8 cellular contexts compared by ENCODE assay signal in the genomic region with DNA sequence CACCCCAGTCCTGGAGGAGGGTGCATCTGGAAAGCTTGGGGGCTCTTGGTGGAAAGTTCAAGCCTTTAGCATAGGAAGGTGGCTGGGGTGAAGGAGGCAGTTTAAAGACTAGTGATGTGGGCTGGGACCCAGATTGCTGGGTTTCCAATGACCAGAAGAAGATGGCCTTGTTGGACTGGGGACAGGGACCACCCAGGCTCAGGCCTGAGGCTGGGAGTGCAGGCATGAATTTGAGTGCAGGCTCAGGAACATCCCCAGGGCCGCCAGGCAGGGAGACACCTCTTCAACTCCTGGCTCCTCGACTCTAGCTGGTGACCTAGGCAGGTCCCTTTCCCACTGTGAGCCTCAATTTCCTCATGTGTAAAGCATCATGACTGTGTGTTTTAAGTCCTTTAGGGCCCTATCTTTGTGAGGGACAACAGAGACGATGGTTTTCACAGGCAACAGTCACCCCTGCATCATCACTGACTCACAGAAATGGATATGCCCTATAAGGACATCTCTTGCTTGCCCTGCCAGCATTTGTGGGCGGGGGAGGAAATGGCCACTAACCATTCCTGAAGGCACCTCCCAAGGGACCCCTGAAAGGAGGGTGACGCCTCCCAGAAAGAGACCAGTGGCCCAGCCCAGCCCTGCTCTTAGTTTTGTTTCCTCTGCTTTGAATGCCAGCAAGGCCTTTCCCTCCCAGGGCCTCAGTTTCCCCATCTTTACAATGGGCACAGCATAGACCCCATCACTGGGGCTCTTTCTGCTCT. TPM values are rescaled to one million over a fixed set of nuclear protein-coding genes. Genes with fewer than 3 reads are reported as not detected.
A peak's percentile ranks its signal among the peaks of the same experiment; 100 is the strongest.
DNase-seq lines count a peak whose midpoint lies in the region; ATAC-seq and TF ChIP-seq lines count a peak whose summit lies in the region.

No MANE protein-coding gene starts in this region.

- 74% methylated on average over 5 of the region's 5 CpGs for WGBS in prostate gland

- H3K27ac Mint-ChIP-seq in activated T-helper 1 cell treated with anti-CD3 and anti-CD28 coated beads, Interleukin-12 subunit alpha, Interleukin-12 subunit beta, Interleukin-2, Interleukin-4 antibody, amounts not matched to agents 30 ng/mL and 10 ng/mL and 1 ng/mL, durations not matched to agents 14 hours and 24 hours and 36 hours, result peak overlapping the region; percentile 91
- peak overlapping the region; percentile 94 to 98 for H3K27ac Mint-ChIP-seq in stimulated activated naive CD8-positive, alpha-beta T cell treated with anti-CD3 and anti-CD28 coated beads, Interleukin-15, amount 100 ng/mL, for 72 hours

- H3K9me3 Mint-ChIP-seq in activated T-helper 1 cell treated with anti-CD3 and anti-CD28 coated beads, Interleukin-12 subunit alpha, Interleukin-12 subunit beta, Interleukin-2, Interleukin-4 antibody, amounts not matched to agents 30 ng/mL and 10 ng/mL and 1 ng/mL, durations not matched to agents 14 hours and 24 hours and 36 hours, result no peaks in the 10 kb centered on the region
- H3K9me3 Mint-ChIP-seq in stimulated activated naive CD8-positive, alpha-beta T cell treated with anti-CD3 and anti-CD28 coated beads, Interleukin-15, amount 100 ng/mL, for 72 hours, result peaks cover 0 to 5% of the 10 kb centered on the region in 2 donors

- intact Hi-C loops in activated T-helper 1 cell treated with anti-CD3 and anti-CD28 coated beads, Interleukin-12 subunit alpha, Interleukin-12 subunit beta, Interleukin-2, Interleukin-4 antibody, amounts not matched to agents 30 ng/mL and 10 ng/mL and 1 ng/mL, durations not matched to agents 14 hours and 24 hours and 36 hours (cut with micrococcal nuclease), result loop anchor here (1.0 kb wide), 2 partner anchors 10 to 14 kb away; no protein-coding TSS in a partner anchor
- intact Hi-C loops in left ventricle myocardium superior (cut with micrococcal nuclease) (no loop called here), prostate gland (cut with DNase I) (no loop called here)

- no peaks in the 10 kb centered on the region for H3K36me3 ChIP-seq in prostate gland

- no peaks in the 10 kb centered on the region for H3K4me1 ChIP-seq in prostate gland (replicated peaks)

- peak overlapping the region in 1 of 2 donors; percentile 43 for H3K27ac ChIP-seq in prostate gland

- peaks cover 90% of the 10 kb centered on the region for H3K4me1 Mint-ChIP-seq in activated T-helper 1 cell treated with anti-CD3 and anti-CD28 coated beads, Interleukin-12 subunit alpha, Interleukin-12 subunit beta, Interleukin-2, Interleukin-4 antibody, amounts not matched to agents 30 ng/mL and 10 ng/mL and 1 ng/mL, durations not matched to agents 14 hours and 24 hours and 36 hours (ENCODE audit: low read depth)
- H3K4me1 Mint-ChIP-seq in stimulated activated naive CD8-positive, alpha-beta T cell treated with anti-CD3 and anti-CD28 coated beads, Interleukin-15, amount 100 ng/mL, for 72 hours, result peaks cover 100% of the 10 kb centered on the region

- peaks cover 43% of the 10 kb centered on the region for H3K36me3 Mint-ChIP-seq in activated T-helper 1 cell treated with anti-CD3 and anti-CD28 coated beads, Interleukin-12 subunit alpha, Interleukin-12 subunit beta, Interleukin-2, Interleukin-4 antibody, amounts not matched to agents 30 ng/mL and 10 ng/mL and 1 ng/mL, durations not matched to agents 14 hours and 24 hours and 36 hours (ENCODE audit: low read depth)

- peak overlapping the region; percentile 54 for H3K4me3 Mint-ChIP-seq in activated T-helper 1 cell treated with anti-CD3 and anti-CD28 coated beads, Interleukin-12 subunit alpha, Interleukin-12 subunit beta, Interleukin-2, Interleukin-4 antibody, amounts not matched to agents 30 ng/mL and 10 ng/mL and 1 ng/mL, durations not matched to agents 14 hours and 24 hours and 36 hours
- peak overlapping the region; percentile 72 to 86 for H3K4me3 Mint-ChIP-seq in stimulated activated naive CD8-positive, alpha-beta T cell treated with anti-CD3 and anti-CD28 coated beads, Interleukin-15, amount 100 ng/mL, for 72 hours

- no peaks in the 10 kb centered on the region for H3K9me3 ChIP-seq in prostate gland

- TF ChIP-seq CTCF in prostate gland (IDR thresholded peaks at IDR 0.05), result no peak

- no peak overlapping the region for H3K4me3 ChIP-seq in prostate gland

- H3K27me3 ChIP-seq in prostate gland (replicated peaks; ENCODE audit: insufficient read depth), result no peaks in the 10 kb centered on the region

- no peaks in the 10 kb centered on the region for H3K27me3 Mint-ChIP-seq in activated T-helper 1 cell treated with anti-CD3 and anti-CD28 coated beads, Interleukin-12 subunit alpha, Interleukin-12 subunit beta, Interleukin-2, Interleukin-4 antibody, amounts not matched to agents 30 ng/mL and 10 ng/mL and 1 ng/mL, durations not matched to agents 14 hours and 24 hours and 36 hours (ENCODE audit: insufficient read depth)
- no peaks in the 10 kb centered on the region for H3K27me3 Mint-ChIP-seq in stimulated activated naive CD8-positive, alpha-beta T cell treated with anti-CD3 and anti-CD28 coated beads, Interleukin-15, amount 100 ng/mL, for 72 hours

- DNase-seq in activated T-helper 1 cell treated with anti-CD3 and anti-CD28 coated beads, Interleukin-12 subunit alpha, Interleukin-12 subunit beta, Interleukin-2, Interleukin-4 antibody, amounts not matched to agents 30 ng/mL and 10 ng/mL and 1 ng/mL, durations not matched to agents 14 hours and 24 hours and 36 hours (ENCODE audit: low spot score), result no peak
- DNase-seq in left ventricle myocardium superior, result peak; percentile 61
- peak in 1 of 2 donors; percentile 65 for DNase-seq in stimulated activated naive CD8-positive, alpha-beta T cell treated with anti-CD3 and anti-CD28 coated beads, Interleukin-15, amount 100 ng/mL, for 72 hours
- no peak for DNase-seq in prostate gland (ENCODE audit: low spot score)
- no peak for DNase-seq in NCI-H82 (lab: John Stamatoyannopoulos, UW)
- no peak for DNase-seq in NCI-H2227 (lab: John Stamatoyannopoulos, UW; ENCODE audit: unreplicated experiment)

- TF ChIP-seq POLR2A in prostate gland (IDR thresholded peaks at IDR 0.05), result no peak

- ATAC-seq in GM18909 (IDR thresholded peaks at IDR 0.05; ENCODE audit: poor library complexity, unreplicated experiment), result peak; percentile 46
- ATAC-seq in HG03521 (IDR thresholded peaks at IDR 0.05; ENCODE audit: unreplicated experiment), result peak; percentile 45
- ATAC-seq in left ventricle myocardium superior, result peak; percentile 84
- ATAC-seq in stimulated activated naive CD8-positive, alpha-beta T cell treated with anti-CD3 and anti-CD28 coated beads, Interleukin-15, amount 100 ng/mL, for 72 hours, result peak; percentile 87

RNA-seq across cellular contexts. Expression of a gene that starts 11.1 kb away (rescaled TPM):
- 164 and 175 TPM in 2 replicates for total RNA-seq in activated T-helper 1 cell treated with anti-CD3 and anti-CD28 coated beads, Interleukin-12 subunit alpha, Interleukin-12 subunit beta, Interleukin-2, Interleukin-4 antibody, amounts not matched to agents 30 ng/mL and 10 ng/mL and 1 ng/mL, durations not matched to agents 14 hours and 24 hours and 36 hours
- total RNA-seq in left ventricle myocardium superior (9.8 TPM), prostate gland (10 to 100 TPM in 1 of 2 donors, 1 to 10 TPM in 1; 9.5 to 31.2 TPM)

RNA-seq across cellular contexts. Expression of a gene that starts 38.7 kb away (rescaled TPM):
- total RNA-seq in activated T-helper 1 cell treated with anti-CD3 and anti-CD28 coated beads, Interleukin-12 subunit alpha, Interleukin-12 subunit beta, Interleukin-2, Interleukin-4 antibody, amounts not matched to agents 30 ng/mL and 10 ng/mL and 1 ng/mL, durations not matched to agents 14 hours and 24 hours and 36 hours, result 0.23 and 0.24 TPM in 2 replicates
- total RNA-seq in left ventricle myocardium superior, result 0.37 TPM
- under 1 TPM in 1 of 2 donors, not detected in 1; 0.40 TPM for total RNA-seq in prostate gland
